In genomic region chr3:11509175-11510000, GRCh38 we compare ENCODE assay signal across 8 cellular contexts.
A peak's percentile ranks its signal among the peaks of the same experiment; 100 is the strongest.
DNase-seq lines count a peak whose midpoint lies in the region; ATAC-seq and TF ChIP-seq lines count a peak whose summit lies in the region.

No MANE protein-coding gene starts in this region.

- intact Hi-C loops in activated naive CD4-positive, alpha-beta T cell treated with anti-CD3 and anti-CD28 coated beads for 36 hours (cut with micrococcal nuclease): no loop called here

- H3K36me3 ChIP-seq in BLaER1 (no peaks in the 10 kb centered on the region; the same call in 1 of the 2 replicates), subcutaneous abdominal adipose tissue (ENCODE audit: control insufficient read depth in 5 of 5, insufficient read depth in 5 of 5, low read length in 5 of 5) (peaks cover 0 to 3% (median 0%) of the 10 kb centered on the region in 5 donors)

- H3K4me1 Mint-ChIP-seq in brain: peaks cover 64% of the 10 kb centered on the region
- peaks cover 4% of the 10 kb centered on the region for H3K4me1 Mint-ChIP-seq in activated naive CD4-positive, alpha-beta T cell treated with anti-CD3 and anti-CD28 coated beads for 36 hours (ENCODE audit: low read depth)

- peak overlapping the region; percentile 1; the same call in 1 of the 2 replicates for H3K27ac ChIP-seq in BLaER1
- H3K27ac ChIP-seq in subcutaneous abdominal adipose tissue (ENCODE audit: low read depth, low read length): peak overlapping the region; percentile 65

- H3K27me3 Mint-ChIP-seq in brain: no peaks in the 10 kb centered on the region
- H3K27me3 Mint-ChIP-seq in activated naive CD4-positive, alpha-beta T cell treated with anti-CD3 and anti-CD28 coated beads for 36 hours (ENCODE audit: low read depth): no peaks in the 10 kb centered on the region

- no peaks in the 10 kb centered on the region for H3K27me3 ChIP-seq in BLaER1
- no peaks in the 10 kb centered on the region for H3K27me3 ChIP-seq in subcutaneous abdominal adipose tissue (ENCODE audit: control insufficient read depth in 5 of 5, insufficient read depth in 4 of 5, low read length in 5 of 5)

- no peaks in the 10 kb centered on the region for H3K36me3 Mint-ChIP-seq in brain
- H3K36me3 Mint-ChIP-seq in activated naive CD4-positive, alpha-beta T cell treated with anti-CD3 and anti-CD28 coated beads for 36 hours (ENCODE audit: low read depth): peaks cover 11% of the 10 kb centered on the region

- H3K4me3 ChIP-seq in BLaER1: no peak overlapping the region
- peak overlapping the region in 1 of 5 donors; percentile 19 for H3K4me3 ChIP-seq in subcutaneous abdominal adipose tissue (ENCODE audit: low read depth in 1 of 5, low read length in 5 of 5)

- H3K4me1 ChIP-seq in BLaER1 (peaks cover 28% of the 10 kb centered on the region), subcutaneous abdominal adipose tissue (ENCODE audit: control insufficient read depth in 5 of 5, insufficient read depth in 5 of 5, low read length in 5 of 5) (peaks cover 11 to 31% (median 31%) of the 10 kb centered on the region in 5 donors)

- peak overlapping the region; percentile 88 to 98 (median 95) for H3K27ac Mint-ChIP-seq in brain
- no peak overlapping the region for H3K27ac Mint-ChIP-seq in activated naive CD4-positive, alpha-beta T cell treated with anti-CD3 and anti-CD28 coated beads for 36 hours

- peak; percentile 30 for DNase-seq in NCI-H146 (lab: John Stamatoyannopoulos, UW)
- DNase-seq in kidney glomerular epithelial cell (lab: John Stamatoyannopoulos, UW): peak; percentile 47
- DNase-seq in activated naive CD4-positive, alpha-beta T cell treated with anti-CD3 and anti-CD28 coated beads for 36 hours: no peak

- ATAC-seq in HG03521 (IDR thresholded peaks at IDR 0.05; ENCODE audit: unreplicated experiment): no peak
- no peak for ATAC-seq in GM19395 (IDR thresholded peaks at IDR 0.05; ENCODE audit: unreplicated experiment)

- H3K4me2 ChIP-seq in BLaER1: peak overlapping the region; percentile 74

- peaks cover 0 to 4% (median 0%) of the 10 kb centered on the region in 5 experiments for H3K9me3 Mint-ChIP-seq in brain
- H3K9me3 Mint-ChIP-seq in activated naive CD4-positive, alpha-beta T cell treated with anti-CD3 and anti-CD28 coated beads for 36 hours: no peaks in the 10 kb centered on the region

- peak in 1 of 2 experiments; percentile 19 for TF ChIP-seq CTCF in brain (conservative IDR thresholded peaks at IDR 0.05)

- H3K9me3 ChIP-seq in BLaER1 (no peaks in the 10 kb centered on the region), subcutaneous abdominal adipose tissue (ENCODE audit: control insufficient read depth in 5 of 5, low read length in 5 of 5) (no peaks in the 10 kb centered on the region)

- no peak overlapping the region for H3K9ac ChIP-seq in BLaER1
- no peak overlapping the region for H3K9ac ChIP-seq in subcutaneous abdominal adipose tissue (ENCODE audit: low read length in 5 of 5)

- no peaks in the 10 kb centered on the region for H4K20me1 ChIP-seq in BLaER1

- H3K4me3 Mint-ChIP-seq in brain: peak overlapping the region; percentile 49 to 69 (median 59)
- H3K4me3 Mint-ChIP-seq in activated naive CD4-positive, alpha-beta T cell treated with anti-CD3 and anti-CD28 coated beads for 36 hours: no peak overlapping the region

- CTCF ChIA-PET in activated naive CD4-positive, alpha-beta T cell treated with anti-CD3 and anti-CD28 coated beads for 36 hours (lab: Charles Lee): interaction anchor here (0.6 kb wide), 1 partner anchor 1202 kb away, joined by 3 read pairs; no protein-coding TSS in a partner anchor
